ENCODE assay signal across 8 cellular contexts in genomic region chr15:37134699-37135131, GRCh38. TPM values are rescaled to one million over a fixed set of nuclear protein-coding genes. Genes with fewer than 3 reads are reported as not detected.
DNase-seq lines count a peak whose midpoint lies in the region; ATAC-seq and TF ChIP-seq lines count a peak whose summit lies in the region.

No MANE protein-coding gene starts in this region.

- TF ChIP-seq CTCF in OCI-LY3 (IDR thresholded peaks at IDR 0.05; ENCODE audit: low read depth, low read length) (peak; percentile 58), ovary (IDR thresholded peaks at IDR 0.05) (peak in 2 of 3 donors; percentile 52 to 57)

- 0 out of 2 replicates have a peak overlapping the region, but pooled peaks have one; percentile 6 for H3K4me2 ChIP-seq in OCI-LY3 (ENCODE audit: low read length)

- H3K36me3 ChIP-seq in OCI-LY3 (replicated peaks; ENCODE audit: low read depth, low read length): no peaks in the 10 kb centered on the region
- no peaks in the 10 kb centered on the region for H3K36me3 ChIP-seq in ovary

- H3K4me3 ChIP-seq in OCI-LY3 (ENCODE audit: low read length) (no peak overlapping the region), ovary (no peak overlapping the region)

- TF ChIP-seq POLR2A in erythroblast (IDR thresholded peaks at IDR 0.05; ENCODE audit: low read length): no peak
- TF ChIP-seq POLR2A in ovary (IDR thresholded peaks at IDR 0.05): no peak

- intact Hi-C loops in ovary (cut with DNase I): loop anchor here in 3 of 4 donors (5.0 to 10.0 kb wide), 2 partner anchors 250 to 252 kb away; no protein-coding TSS in a partner anchor

- no peak overlapping the region for H3K27ac Mint-ChIP-seq in activated T-helper 17 cell treated with anti-CD3 and anti-CD28 coated beads, Interleukin-2, amount 50 U/mL, for 72 hours

- no peak overlapping the region for H2AFZ ChIP-seq in OCI-LY3 (ENCODE audit: low read depth, low read length)

- H3K9me3 Mint-ChIP-seq in activated T-helper 17 cell treated with anti-CD3 and anti-CD28 coated beads, Interleukin-2, amount 50 U/mL, for 72 hours: no peaks in the 10 kb centered on the region

- H3K4me3 Mint-ChIP-seq in activated T-helper 17 cell treated with anti-CD3 and anti-CD28 coated beads, Interleukin-2, amount 50 U/mL, for 72 hours: no peak overlapping the region

- peaks cover 18% of the 10 kb centered on the region for H3K27me3 Mint-ChIP-seq in activated T-helper 17 cell treated with anti-CD3 and anti-CD28 coated beads, Interleukin-2, amount 50 U/mL, for 72 hours

- H3K79me2 ChIP-seq in OCI-LY3 (ENCODE audit: low read length): no peaks in the 10 kb centered on the region

- peaks cover 24% of the 10 kb centered on the region for H3K27me3 ChIP-seq in OCI-LY3 (ENCODE audit: low read depth, low read length)
- no peaks in the 10 kb centered on the region for H3K27me3 ChIP-seq in ovary

- 31 to 47% (median 35%) methylated on average over 3 of the region's 3 CpGs for WGBS in ovary, 3 donors

- H3K36me3 Mint-ChIP-seq in activated T-helper 17 cell treated with anti-CD3 and anti-CD28 coated beads, Interleukin-2, amount 50 U/mL, for 72 hours (ENCODE audit: low read depth): no peaks in the 10 kb centered on the region

- H3K4me1 ChIP-seq in OCI-LY3 (ENCODE audit: low read length) (peaks cover 11% of the 10 kb centered on the region), ovary (ENCODE audit: insufficient read depth) (no peaks in the 10 kb centered on the region)

- H3K9ac ChIP-seq in OCI-LY3 (ENCODE audit: low read length): no peak overlapping the region

- H4K20me1 ChIP-seq in OCI-LY3 (ENCODE audit: insufficient read depth, low read length): no peaks in the 10 kb centered on the region

- H3K9me3 ChIP-seq in OCI-LY3 (ENCODE audit: insufficient read depth, low read length) (no peaks in the 10 kb centered on the region), ovary (no peaks in the 10 kb centered on the region)

- no peaks in the 10 kb centered on the region for H3K4me1 Mint-ChIP-seq in activated T-helper 17 cell treated with anti-CD3 and anti-CD28 coated beads, Interleukin-2, amount 50 U/mL, for 72 hours

- ATAC-seq in GM19351 (IDR thresholded peaks at IDR 0.05; ENCODE audit: unreplicated experiment): peak; percentile 61
- no peak for ATAC-seq in GM21390 (IDR thresholded peaks at IDR 0.05; ENCODE audit: unreplicated experiment)
- no peak for ATAC-seq in activated T-helper 17 cell treated with anti-CD3 and anti-CD28 coated beads, Interleukin-2, amount 50 U/mL, for 72 hours (replicated peaks)
- ATAC-seq in GM19467 (IDR thresholded peaks at IDR 0.05; ENCODE audit: unreplicated experiment): no peak

- H3K27ac ChIP-seq in OCI-LY3 (ENCODE audit: low read length) (no peak overlapping the region), ovary (no peak overlapping the region)

- no peak for TF ChIP-seq EP300 in ovary (IDR thresholded peaks at IDR 0.05)

- peak; percentile 73 for DNase-seq in AG08395 (ENCODE audit: low spot score)
- peak; percentile 22 to 54 for DNase-seq in erythroblast (lab: John Stamatoyannopoulos, UW)
- DNase-seq in ovary: no peak

RNA-seq across cellular contexts. Expression of gene MEIS2, which starts 34.4 kb away (rescaled TPM):
- total RNA-seq in ovary: 10 to 100 TPM; 27.7 to 73.7 (median 47.7) TPM
- 10 to 100 TPM; 35.0 to 49.8 TPM for polyA plus RNA-seq in ovary
- total RNA-seq in activated T-helper 17 cell treated with anti-CD3 and anti-CD28 coated beads, Interleukin-2, amount 50 U/mL, for 72 hours: not detected

Comparison
In these comparisons a context has a peak if more than half of its experiments do, and no peak if none do; other contexts are left out.
1. DNase-seq: peak in AG08395 (single experiment) and erythroblast (2 of 2); none in ovary (0 of 5).
2. RNA of gene MEIS2, which starts 34.4 kb away (total RNA-seq): 27.7 to 73.7 TPM in ovary; not detected in activated T-helper 17 cell treated with anti-CD3 and anti-CD28 coated beads, Interleukin-2, amount 50 U/mL, for 72 hours; every median in the first group is over 10 times any median in the second.